In genomic region chr6:128686084-128686483, GRCh38 we compare ENCODE assay signal across 30 cellular contexts.
DNase-seq lines count a peak whose midpoint lies in the region; ATAC-seq, FAIRE-seq and TF ChIP-seq lines count a peak whose summit lies in the region.
"Had no signal": no experiment of that assay in that cellular context is flagged by ENCODE, and none has a peak within 500 bp of the region (broad histone marks: within the 10 kb centered on the region; RNA-seq: fewer than 3 reads in every experiment).

No MANE protein-coding gene starts in this region.

- no peaks in the 10 kb centered on the region for H4K20me1 ChIP-seq in HepG2 (ENCODE audit: insufficient read depth, low read length)

- ATAC-seq in GM18858 (IDR thresholded peaks at IDR 0.05; ENCODE audit: unreplicated experiment): peak; percentile 74
- ATAC-seq in GM21381 (IDR thresholded peaks at IDR 0.05; ENCODE audit: unreplicated experiment): peak; percentile 50
- ATAC-seq in HG02798 (IDR thresholded peaks at IDR 0.05; ENCODE audit: poor library complexity, unreplicated experiment): peak; percentile 55
- ATAC-seq in HG03571 (IDR thresholded peaks at IDR 0.05; ENCODE audit: unreplicated experiment): peak; percentile 43
- ATAC-seq in HepG2: no peak
- ATAC-seq in GM19397 (IDR thresholded peaks at IDR 0.05; ENCODE audit: unreplicated experiment): no peak
- ATAC-seq: activated CD4-positive, alpha-beta T cell treated with anti-CD3 and anti-CD28 coated beads for 36 hours; lower lobe of right lung had no signal

- DNase-seq in HepG2 (ENCODE audit: low spot score): no peak
- no peak for DNase-seq in NCI-H1436 (lab: John Stamatoyannopoulos, UW)
- no peak for DNase-seq in substantia nigra (lab: John Stamatoyannopoulos, UW)
- DNase-seq: activated CD4-positive, alpha-beta T cell treated with anti-CD3 and anti-CD28 coated beads for 36 hours; activated gamma-delta T cell; activated T-cell treated with anti-CD3 and anti-CD28 coated beads, Interleukin-2, amount 50 U/mL, for 24 hours; BE2C; dermis blood vessel endothelial cell; HCEC 1CT; Karpas-422; kidney glomerular epithelial cell; lower lobe of right lung; NCI-H1048; NCI-H1694 treated with DMSO at 0.1 percent for 48 hours; NCI-H2171; NCI-H524; NK-92 treated with Interleukin-12 subunit alpha and Interleukin-12 subunit beta, amount 100 ng/mL, for 24 hours; PC-9; Right ventricle myocardium superior; small intestine; stimulated activated CD4-positive, alpha-beta T cell treated with anti-CD3 and anti-CD28 coated beads, Interleukin-2, amount 100 ng/mL, for 24 hours; T-helper 2 cell had no signal

- no peak overlapping the region for H3K4me3 ChIP-seq in HepG2 (replicated peaks in 1 of 3; ENCODE audit: insufficient read depth in 1 of 3, low read depth in 2 of 3, low read length in 3 of 3)
- H3K4me3 ChIP-seq: esophagus muscularis mucosa, lower lobe of right lung, PC-9 had no signal

- H3K9ac ChIP-seq in HepG2 (ENCODE audit: insufficient read depth, low read depth, low read length): no peak overlapping the region

- CTCF ChIA-PET in HepG2 (lab: Yijun Ruan, JAX; ENCODE audit: low intra/inter-chr PET ratio, low total read pairs): no interaction called here

- no peak for FAIRE-seq in HepG2 (lab: Jason Lieb, UNC)
- FAIRE-seq: frontal cortex, small intestine had no signal

- H3K27me3 ChIP-seq in HepG2 (ENCODE audit: control insufficient read depth in 1 of 2, insufficient read depth in 2 of 2, low read length in 2 of 2): no peaks in the 10 kb centered on the region
- H3K27me3 ChIP-seq: BE2C, esophagus muscularis mucosa had no signal

- no peaks in the 10 kb centered on the region for H3K36me3 ChIP-seq in HepG2 (replicated peaks in 1 of 2; ENCODE audit: control insufficient read depth in 1 of 2, insufficient read depth in 2 of 2, low read length in 2 of 2)
- H3K36me3 ChIP-seq: BE2C, esophagus muscularis mucosa, lower lobe of right lung had no signal

- H3K4me1 ChIP-seq in HepG2 (ENCODE audit: insufficient read depth, low read length): no peaks in the 10 kb centered on the region
- H3K4me1 ChIP-seq: BE2C, esophagus muscularis mucosa, lower lobe of right lung had no signal

- intact Hi-C loops in HepG2 (cut with micrococcal nuclease; ENCODE audit: unreplicated experiment): no loop called here

- H3K27ac ChIP-seq in HepG2 (ENCODE audit: extremely low read length, insufficient read depth, low read length): no peak overlapping the region
- no peak overlapping the region for H3K27ac ChIP-seq in substantia nigra (ENCODE audit: low read depth, low read length, poor library complexity, severe bottlenecking)
- H3K27ac ChIP-seq: esophagus muscularis mucosa, HL-60, lower lobe of right lung, PC-9 had no signal

- H3K9me3 ChIP-seq in HepG2 (ENCODE audit: low read length): no peaks in the 10 kb centered on the region
- H3K9me3 ChIP-seq: BE2C, esophagus muscularis mucosa, lower lobe of right lung had no signal

- POLR2A ChIA-PET in HepG2 (lab: Yijun Ruan, JAX): no interaction called here

- TF ChIP-seq EP300 in HepG2 (IDR thresholded peaks at IDR 0.05; ENCODE audit: low read depth in 2 of 2, low read length in 2 of 2) (no peak), HepG2 (CRISPR knock-in tag; IDR thresholded peaks at IDR 0.05; ENCODE audit: borderline replicate concordance) (no peak)

- H2AFZ ChIP-seq in HepG2 (ENCODE audit: low read length): no peak overlapping the region
- H2AFZ ChIP-seq: PC-9 had no signal

- TF ChIP-seq CTCF in HepG2 (CRISPR knock-in tag; IDR thresholded peaks at IDR 0.05): no peak

- TF ChIP-seq RAD21 in HepG2 (CRISPR knock-in tag; IDR thresholded peaks at IDR 0.05): no peak

- in situ Hi-C loops in HepG2 (cut with HindIII; ENCODE audit: extremely low pct_ligation_motif_present, low pct_unique_long_range_greater_than_20kb): no loop called here

- BruUV-seq in HepG2 (replicated peaks; lab: Mats Ljungman, UMichigan): no TSS peak

- H3K4me2 ChIP-seq in HepG2 (ENCODE audit: low read depth, low read length): no peak overlapping the region
- H3K4me2 ChIP-seq: PC-9 had no signal

- TF ChIP-seq POLR2A in HepG2 (IDR thresholded peaks at IDR 0.05; ENCODE audit: insufficient read depth in 1 of 2, low read depth in 2 of 2, low read length in 2 of 2): no peak

- H3K79me2 ChIP-seq in HepG2 (ENCODE audit: insufficient read depth, low read length): no peaks in the 10 kb centered on the region

TF ChIP-seq in HepG2, 621 proteins besides CTCF, POLR2A, EP300 and RAD21:
- no peak for TF ChIP-seq ZBTB33 (CRISPR knock-in tag; IDR thresholded peaks at IDR 0.05)
- TF ChIP-seq ZNF775 (CRISPR knock-in tag; IDR thresholded peaks at IDR 0.05; ENCODE audit: borderline replicate concordance): no peak

Comparison
In these comparisons a context has a peak if more than half of its experiments do, and no peak if none do; other contexts are left out.
1. ATAC-seq: peak in GM18858 (single experiment), GM21381 (single experiment), HG02798 (single experiment) and HG03571 (single experiment); none in HepG2 (single experiment) and GM19397 (single experiment).